In the genomic region with DNA sequence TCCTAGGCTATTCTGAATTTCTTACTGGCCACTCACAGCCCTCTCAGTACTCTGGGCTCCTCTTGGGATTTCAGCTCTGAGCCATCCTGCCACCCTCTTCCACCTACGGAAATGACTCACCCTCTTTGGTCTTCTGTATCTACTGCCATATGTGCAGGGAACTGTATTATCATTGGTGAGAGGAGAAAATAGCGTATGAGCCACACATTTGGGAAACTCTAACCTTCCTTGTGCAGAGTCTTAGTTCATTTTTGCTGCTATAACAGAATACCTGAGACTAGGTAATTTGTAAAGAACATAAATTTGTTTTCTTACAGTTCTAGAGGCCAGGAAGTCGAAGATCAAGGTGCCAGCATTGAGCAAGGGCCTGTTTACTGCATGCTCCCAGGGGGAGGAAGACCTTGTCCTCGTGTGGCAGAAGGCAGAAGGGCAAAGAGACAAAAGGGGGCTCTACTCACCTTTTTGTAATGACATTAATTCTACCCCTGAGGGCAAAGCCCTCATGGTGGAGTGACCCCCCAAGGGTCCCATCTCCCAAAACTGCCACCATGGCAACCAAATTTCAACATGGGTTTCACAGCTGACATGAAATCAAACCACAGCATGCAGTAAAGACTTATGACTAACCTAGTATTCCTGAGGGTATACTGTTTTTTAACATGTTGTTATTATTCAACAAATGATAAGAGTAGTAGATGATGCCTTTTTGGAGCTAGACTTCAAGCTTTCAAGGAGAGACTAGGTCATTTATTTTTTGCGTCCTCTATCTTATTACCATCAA, we compare ENCODE assay signal across 1 cellular context.
TF ChIP-seq lines count a peak whose summit lies in the region.

No MANE protein-coding gene starts in this region.

TF ChIP-seq in K562, 482 proteins besides CTCF, POLR2A, EP300 and RAD21 (continued from another document and continues in another):
- TF ChIP-seq, protein P1, sequence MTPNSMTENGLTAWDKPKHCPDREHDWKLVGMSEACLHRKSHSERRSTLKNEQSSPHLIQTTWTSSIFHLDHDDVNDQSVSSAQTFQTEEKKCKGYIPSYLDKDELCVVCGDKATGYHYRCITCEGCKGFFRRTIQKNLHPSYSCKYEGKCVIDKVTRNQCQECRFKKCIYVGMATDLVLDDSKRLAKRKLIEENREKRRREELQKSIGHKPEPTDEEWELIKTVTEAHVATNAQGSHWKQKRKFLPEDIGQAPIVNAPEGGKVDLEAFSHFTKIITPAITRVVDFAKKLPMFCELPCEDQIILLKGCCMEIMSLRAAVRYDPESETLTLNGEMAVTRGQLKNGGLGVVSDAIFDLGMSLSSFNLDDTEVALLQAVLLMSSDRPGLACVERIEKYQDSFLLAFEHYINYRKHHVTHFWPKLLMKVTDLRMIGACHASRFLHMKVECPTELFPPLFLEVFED (CRISPR knock-in tag; conservative IDR thresholded peaks at IDR 0.05): no peak
- TF ChIP-seq, protein P2, sequence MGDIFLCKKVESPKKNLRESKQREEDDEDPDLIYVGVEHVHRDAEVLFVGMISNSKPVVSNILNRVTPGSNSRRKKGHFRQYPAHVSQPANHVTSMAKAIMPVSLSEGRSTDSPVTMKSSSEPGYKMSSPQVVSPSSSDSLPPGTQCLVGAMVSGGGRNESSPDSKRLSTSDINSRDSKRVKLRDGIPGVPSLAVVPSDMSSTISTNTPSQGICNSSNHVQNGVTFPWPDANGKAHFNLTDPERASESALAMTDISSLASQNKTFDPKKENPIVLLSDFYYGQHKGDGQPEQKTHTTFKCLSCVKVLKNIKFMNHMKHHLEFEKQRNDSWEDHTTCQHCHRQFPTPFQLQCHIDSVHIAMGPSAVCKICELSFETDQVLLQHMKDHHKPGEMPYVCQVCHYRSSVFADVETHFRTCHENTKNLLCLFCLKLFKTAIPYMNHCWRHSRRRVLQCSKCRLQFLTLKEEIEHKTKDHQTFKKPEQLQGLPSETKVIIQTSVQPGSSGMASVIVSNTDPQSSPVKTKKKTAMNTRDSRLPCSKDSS (IDR thresholded peaks at IDR 0.05; ENCODE audit: low read depth, partially characterized antibody): no peak
- TF ChIP-seq KLF6 (CRISPR knock-in tag; IDR thresholded peaks at IDR 0.05; ENCODE audit: borderline replicate concordance) (no peak), SMARCC2 (IDR thresholded peaks at IDR 0.05; ENCODE audit: low read depth) (peak; percentile 66; the same call in 1 of the 2 replicates), U2AF1 (optimal IDR thresholded peaks at IDR 0.05; ENCODE audit: low read depth, low read length) (no peak), NFE2L1 (tag; IDR thresholded peaks at IDR 0.05; ENCODE audit: borderline replicate concordance, low read depth) (no peak), ZZZ3 (IDR thresholded peaks at IDR 0.05) (no peak), SAP30 (IDR thresholded peaks at IDR 0.05; ENCODE audit: borderline replicate concordance, insufficient read depth, low read depth, low read length, poor library complexity, severe bottlenecking) (no peak), ILK (tag; IDR thresholded peaks at IDR 0.05; ENCODE audit: borderline replicate concordance, low read depth) (no peak), MAFF (IDR thresholded peaks at IDR 0.05; ENCODE audit: low read length) (no peak), NCOA2 (IDR thresholded peaks at IDR 0.05; ENCODE audit: partially characterized antibody in 2 of 2) (peak in 1 of 2 experiments; percentile 41), CTBP1 (IDR thresholded peaks at IDR 0.05; ENCODE audit: borderline replicate concordance) (no peak), NEUROD1 (IDR thresholded peaks at IDR 0.05; ENCODE audit: borderline replicate concordance, low read depth, low read length, partially characterized antibody) (peak; percentile 16), SP2 (IDR thresholded peaks at IDR 0.05; ENCODE audit: extremely low read depth, low read depth, low read length, poor library complexity, severe bottlenecking) (no peak), SUPT5H (IDR thresholded peaks at IDR 0.05) (no peak), CBFB (CRISPR knock-in tag; IDR thresholded peaks at IDR 0.05) (no peak), YBX1 (IDR thresholded peaks at IDR 0.05) (no peak)
- TF ChIP-seq, protein P3, sequence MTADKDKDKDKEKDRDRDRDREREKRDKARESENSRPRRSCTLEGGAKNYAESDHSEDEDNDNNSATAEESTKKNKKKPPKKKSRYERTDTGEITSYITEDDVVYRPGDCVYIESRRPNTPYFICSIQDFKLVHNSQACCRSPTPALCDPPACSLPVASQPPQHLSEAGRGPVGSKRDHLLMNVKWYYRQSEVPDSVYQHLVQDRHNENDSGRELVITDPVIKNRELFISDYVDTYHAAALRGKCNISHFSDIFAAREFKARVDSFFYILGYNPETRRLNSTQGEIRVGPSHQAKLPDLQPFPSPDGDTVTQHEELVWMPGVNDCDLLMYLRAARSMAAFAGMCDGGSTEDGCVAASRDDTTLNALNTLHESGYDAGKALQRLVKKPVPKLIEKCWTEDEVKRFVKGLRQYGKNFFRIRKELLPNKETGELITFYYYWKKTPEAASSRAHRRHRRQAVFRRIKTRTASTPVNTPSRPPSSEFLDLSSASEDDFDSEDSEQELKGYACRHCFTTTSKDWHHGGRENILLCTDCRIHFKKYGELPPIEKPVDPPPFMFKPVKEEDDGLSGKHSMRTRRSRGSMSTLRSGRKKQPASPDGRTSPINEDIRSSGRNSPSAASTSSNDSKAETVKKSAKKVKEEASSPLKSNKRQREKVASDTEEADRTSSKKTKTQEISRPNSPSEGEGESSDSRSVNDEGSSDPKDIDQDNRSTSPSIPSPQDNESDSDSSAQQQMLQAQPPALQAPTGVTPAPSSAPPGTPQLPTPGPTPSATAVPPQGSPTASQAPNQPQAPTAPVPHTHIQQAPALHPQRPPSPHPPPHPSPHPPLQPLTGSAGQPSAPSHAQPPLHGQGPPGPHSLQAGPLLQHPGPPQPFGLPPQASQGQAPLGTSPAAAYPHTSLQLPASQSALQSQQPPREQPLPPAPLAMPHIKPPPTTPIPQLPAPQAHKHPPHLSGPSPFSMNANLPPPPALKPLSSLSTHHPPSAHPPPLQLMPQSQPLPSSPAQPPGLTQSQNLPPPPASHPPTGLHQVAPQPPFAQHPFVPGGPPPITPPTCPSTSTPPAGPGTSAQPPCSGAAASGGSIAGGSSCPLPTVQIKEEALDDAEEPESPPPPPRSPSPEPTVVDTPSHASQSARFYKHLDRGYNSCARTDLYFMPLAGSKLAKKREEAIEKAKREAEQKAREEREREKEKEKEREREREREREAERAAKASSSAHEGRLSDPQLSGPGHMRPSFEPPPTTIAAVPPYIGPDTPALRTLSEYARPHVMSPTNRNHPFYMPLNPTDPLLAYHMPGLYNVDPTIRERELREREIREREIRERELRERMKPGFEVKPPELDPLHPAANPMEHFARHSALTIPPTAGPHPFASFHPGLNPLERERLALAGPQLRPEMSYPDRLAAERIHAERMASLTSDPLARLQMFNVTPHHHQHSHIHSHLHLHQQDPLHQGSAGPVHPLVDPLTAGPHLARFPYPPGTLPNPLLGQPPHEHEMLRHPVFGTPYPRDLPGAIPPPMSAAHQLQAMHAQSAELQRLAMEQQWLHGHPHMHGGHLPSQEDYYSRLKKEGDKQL (CRISPR knock-in tag; IDR thresholded peaks at IDR 0.05; ENCODE audit: borderline replicate concordance): no peak
- TF ChIP-seq, protein P4, sequence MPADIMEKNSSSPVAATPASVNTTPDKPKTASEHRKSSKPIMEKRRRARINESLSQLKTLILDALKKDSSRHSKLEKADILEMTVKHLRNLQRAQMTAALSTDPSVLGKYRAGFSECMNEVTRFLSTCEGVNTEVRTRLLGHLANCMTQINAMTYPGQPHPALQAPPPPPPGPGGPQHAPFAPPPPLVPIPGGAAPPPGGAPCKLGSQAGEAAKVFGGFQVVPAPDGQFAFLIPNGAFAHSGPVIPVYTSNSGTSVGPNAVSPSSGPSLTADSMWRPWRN (IDR thresholded peaks at IDR 0.05; ENCODE audit: low read depth): no peak
- TF ChIP-seq, protein P5, sequence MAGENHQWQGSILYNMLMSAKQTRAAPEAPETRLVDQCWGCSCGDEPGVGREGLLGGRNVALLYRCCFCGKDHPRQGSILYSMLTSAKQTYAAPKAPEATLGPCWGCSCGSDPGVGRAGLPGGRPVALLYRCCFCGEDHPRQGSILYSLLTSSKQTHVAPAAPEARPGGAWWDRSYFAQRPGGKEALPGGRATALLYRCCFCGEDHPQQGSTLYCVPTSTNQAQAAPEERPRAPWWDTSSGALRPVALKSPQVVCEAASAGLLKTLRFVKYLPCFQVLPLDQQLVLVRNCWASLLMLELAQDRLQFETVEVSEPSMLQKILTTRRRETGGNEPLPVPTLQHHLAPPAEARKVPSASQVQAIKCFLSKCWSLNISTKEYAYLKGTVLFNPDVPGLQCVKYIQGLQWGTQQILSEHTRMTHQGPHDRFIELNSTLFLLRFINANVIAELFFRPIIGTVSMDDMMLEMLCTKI (IDR thresholded peaks at IDR 0.05; ENCODE audit: partially characterized antibody): no peak
- TF ChIP-seq, protein P6, sequence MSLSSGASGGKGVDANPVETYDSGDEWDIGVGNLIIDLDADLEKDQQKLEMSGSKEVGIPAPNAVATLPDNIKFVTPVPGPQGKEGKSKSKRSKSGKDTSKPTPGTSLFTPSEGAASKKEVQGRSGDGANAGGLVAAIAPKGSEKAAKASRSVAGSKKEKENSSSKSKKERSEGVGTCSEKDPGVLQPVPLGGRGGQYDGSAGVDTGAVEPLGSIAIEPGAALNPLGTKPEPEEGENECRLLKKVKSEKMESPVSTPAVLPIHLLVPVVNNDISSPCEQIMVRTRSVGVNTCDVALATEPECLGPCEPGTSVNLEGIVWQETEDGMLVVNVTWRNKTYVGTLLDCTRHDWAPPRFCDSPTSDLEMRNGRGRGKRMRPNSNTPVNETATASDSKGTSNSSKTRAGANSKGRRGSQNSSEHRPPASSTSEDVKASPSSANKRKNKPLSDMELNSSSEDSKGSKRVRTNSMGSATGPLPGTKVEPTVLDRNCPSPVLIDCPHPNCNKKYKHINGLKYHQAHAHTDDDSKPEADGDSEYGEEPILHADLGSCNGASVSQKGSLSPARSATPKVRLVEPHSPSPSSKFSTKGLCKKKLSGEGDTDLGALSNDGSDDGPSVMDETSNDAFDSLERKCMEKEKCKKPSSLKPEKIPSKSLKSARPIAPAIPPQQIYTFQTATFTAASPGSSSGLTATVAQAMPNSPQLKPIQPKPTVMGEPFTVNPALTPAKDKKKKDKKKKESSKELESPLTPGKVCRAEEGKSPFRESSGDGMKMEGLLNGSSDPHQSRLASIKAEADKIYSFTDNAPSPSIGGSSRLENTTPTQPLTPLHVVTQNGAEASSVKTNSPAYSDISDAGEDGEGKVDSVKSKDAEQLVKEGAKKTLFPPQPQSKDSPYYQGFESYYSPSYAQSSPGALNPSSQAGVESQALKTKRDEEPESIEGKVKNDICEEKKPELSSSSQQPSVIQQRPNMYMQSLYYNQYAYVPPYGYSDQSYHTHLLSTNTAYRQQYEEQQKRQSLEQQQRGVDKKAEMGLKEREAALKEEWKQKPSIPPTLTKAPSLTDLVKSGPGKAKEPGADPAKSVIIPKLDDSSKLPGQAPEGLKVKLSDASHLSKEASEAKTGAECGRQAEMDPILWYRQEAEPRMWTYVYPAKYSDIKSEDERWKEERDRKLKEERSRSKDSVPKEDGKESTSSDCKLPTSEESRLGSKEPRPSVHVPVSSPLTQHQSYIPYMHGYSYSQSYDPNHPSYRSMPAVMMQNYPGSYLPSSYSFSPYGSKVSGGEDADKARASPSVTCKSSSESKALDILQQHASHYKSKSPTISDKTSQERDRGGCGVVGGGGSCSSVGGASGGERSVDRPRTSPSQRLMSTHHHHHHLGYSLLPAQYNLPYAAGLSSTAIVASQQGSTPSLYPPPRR (CRISPR knock-in tag; IDR thresholded peaks at IDR 0.05; ENCODE audit: borderline replicate concordance): no peak
